14 cellular contexts compared by ENCODE assay signal in genomic region chr6:137765044-137765443, GRCh38.
DNase-seq lines count a peak whose midpoint lies in the region; ATAC-seq and TF ChIP-seq lines count a peak whose summit lies in the region.
"Had no signal": no experiment of that assay in that cellular context is flagged by ENCODE, and none has a peak within 500 bp of the region (broad histone marks: within the 10 kb centered on the region; RNA-seq: fewer than 3 reads in every experiment).

No MANE protein-coding gene starts in this region.

- H4K20me1 ChIP-seq in PC-9 (ENCODE audit: insufficient read depth), result no peaks in the 10 kb centered on the region
- H4K20me1 ChIP-seq in osteoblast (ENCODE audit: insufficient read depth, low read length), result no peaks in the 10 kb centered on the region

- no peak overlapping the region for H3K27ac Mint-ChIP-seq in activated CD4-positive, alpha-beta T cell treated with anti-CD3 and anti-CD28 coated beads, Interleukin-2, amount 10 ng/mL, durations not matched to agents 24 days and 14 days
- H3K27ac Mint-ChIP-seq: CD14-positive monocyte had no signal

- H3K9me3 Mint-ChIP-seq in activated CD4-positive, alpha-beta T cell treated with anti-CD3 and anti-CD28 coated beads, Interleukin-2, amount 10 ng/mL, durations not matched to agents 24 days and 14 days, result peaks cover 16% of the 10 kb centered on the region

- H3K4me3 ChIP-seq in PC-9 (peak overlapping the region; percentile 1; the same call in 1 of the 2 replicates), epithelial cell of esophagus (ENCODE audit: low read length) (no peak overlapping the region), osteoblast (ENCODE audit: insufficient read depth, low read length) (no peak overlapping the region)
- H3K4me3 ChIP-seq: A549, SK-N-MC had no signal

- intact Hi-C loops in PC-9 (cut with micrococcal nuclease; ENCODE audit: unreplicated experiment), result no loop called here
- intact Hi-C loops in activated CD4-positive, alpha-beta T cell treated with anti-CD3 and anti-CD28 coated beads, Interleukin-2, amount 10 ng/mL, durations not matched to agents 24 days and 14 days (cut with micrococcal nuclease), result no loop called here

- peaks cover 2% of the 10 kb centered on the region for H3K36me3 Mint-ChIP-seq in activated CD4-positive, alpha-beta T cell treated with anti-CD3 and anti-CD28 coated beads, Interleukin-2, amount 10 ng/mL, durations not matched to agents 24 days and 14 days (ENCODE audit: low read depth)

- no peaks in the 10 kb centered on the region for H3K27me3 ChIP-seq in PC-9 (ENCODE audit: insufficient read depth, low read depth)
- no peaks in the 10 kb centered on the region for H3K27me3 ChIP-seq in osteoblast (ENCODE audit: insufficient read depth, low read length)

- DNase-seq in EH (ENCODE audit: low read depth) (peak; percentile 55), PC-9 (peak in 1 of 2 experiments; percentile 88), epithelial cell of esophagus (ENCODE audit: low read depth) (peak; percentile 78), osteoblast (ENCODE audit: insufficient read length, low spot score, missing footprints) (no peak), NCI-H446 (lab: John Stamatoyannopoulos, UW) (no peak)
- DNase-seq in activated CD4-positive, alpha-beta T cell treated with anti-CD3 and anti-CD28 coated beads, Interleukin-2, amount 10 ng/mL, durations not matched to agents 24 days and 14 days, result no peak
- DNase-seq: KBM-7, NCI-H1092 treated with DMSO at 0.1 percent for 48 hours, NCI-H1694 treated with DMSO at 0.1 percent for 48 hours, NCI-H446 treated with DMSO at 0.1 percent for 48 hours had no signal

- no peak for ATAC-seq in HG03025 (IDR thresholded peaks at IDR 0.05; ENCODE audit: low FRiP score, unreplicated experiment)
- ATAC-seq: A549 had no signal

- no TSS peak for BruUV-seq in PC-9 (replicated peaks; lab: Mats Ljungman, UMichigan)

- H3K9me3 ChIP-seq in PC-9 (ENCODE audit: insufficient read depth, low read depth) (peaks cover 3% of the 10 kb centered on the region), osteoblast (ENCODE audit: low read depth, low read length) (no peaks in the 10 kb centered on the region)
- H3K9me3 ChIP-seq: A549 had no signal

- peaks cover 30% of the 10 kb centered on the region for H3F3A ChIP-seq in PC-9 (ENCODE audit: insufficient read depth, low read depth)

- no peaks in the 10 kb centered on the region for H3K27me3 Mint-ChIP-seq in activated CD4-positive, alpha-beta T cell treated with anti-CD3 and anti-CD28 coated beads, Interleukin-2, amount 10 ng/mL, durations not matched to agents 24 days and 14 days

- H3K4me1 ChIP-seq in PC-9 (replicated peaks; ENCODE audit: insufficient read depth) (peaks cover 46% of the 10 kb centered on the region), osteoblast (ENCODE audit: insufficient read depth, low read length) (peaks cover 51% of the 10 kb centered on the region)
- H3K4me1 ChIP-seq: A549 had no signal

- POLR2A ChIA-PET in PC-9 (lab: Charles Lee; ENCODE audit: unreplicated experiment), result interaction anchor here (0.5 to 0.7 kb wide), 2 partner anchors 57 to 107 kb away, joined by 3 to 6 read pairs; no protein-coding TSS in a partner anchor

- peak overlapping the region; percentile 92 for H3K27ac ChIP-seq in PC-9
- peak overlapping the region; percentile 89 for H3K27ac ChIP-seq in osteoblast (ENCODE audit: low read depth, low read length)
- H3K27ac ChIP-seq: A549, SK-N-MC had no signal

- H3K4me1 Mint-ChIP-seq in activated CD4-positive, alpha-beta T cell treated with anti-CD3 and anti-CD28 coated beads, Interleukin-2, amount 10 ng/mL, durations not matched to agents 24 days and 14 days, result peaks cover 25% of the 10 kb centered on the region

- H3K36me3 ChIP-seq in PC-9 (ENCODE audit: low read depth) (no peaks in the 10 kb centered on the region), osteoblast (ENCODE audit: insufficient read depth, low read length) (no peaks in the 10 kb centered on the region)

- no peak overlapping the region for H3K4me3 Mint-ChIP-seq in activated CD4-positive, alpha-beta T cell treated with anti-CD3 and anti-CD28 coated beads, Interleukin-2, amount 10 ng/mL, durations not matched to agents 24 days and 14 days
- H3K4me3 Mint-ChIP-seq: CD14-positive monocyte had no signal

- H2AFZ ChIP-seq in PC-9, result peak overlapping the region; percentile 44; the same call in 1 of the 2 replicates
- no peak overlapping the region for H2AFZ ChIP-seq in osteoblast (ENCODE audit: low read length)

- H3K79me2 ChIP-seq in PC-9 (ENCODE audit: low read depth), result no peaks in the 10 kb centered on the region
- no peaks in the 10 kb centered on the region for H3K79me2 ChIP-seq in osteoblast (ENCODE audit: insufficient read depth, low read length)

- H3K9me2 ChIP-seq in PC-9 (ENCODE audit: insufficient read depth), result no peaks in the 10 kb centered on the region

- TF ChIP-seq CTCF in PC-9 (conservative IDR thresholded peaks at IDR 0.05), result no peak
- TF ChIP-seq CTCF in epithelial cell of esophagus (IDR thresholded peaks at IDR 0.05; ENCODE audit: insufficient read depth, low read depth, low read length, missing control alignments), result no peak
- no peak for TF ChIP-seq CTCF in osteoblast (IDR thresholded peaks at IDR 0.05; ENCODE audit: extremely low read depth, low read depth, low read length)

- CTCF ChIA-PET in PC-9 (lab: Charles Lee), result no interaction called here

- H3K4me2 ChIP-seq in PC-9 (peak overlapping the region; percentile 45), osteoblast (ENCODE audit: insufficient read depth, low read length) (peak overlapping the region; percentile 23)
- H3K4me2 ChIP-seq: A549 had no signal

Comparison
In these comparisons a context has a peak if more than half of its experiments do, and no peak if none do; other contexts are left out.
1. DNase-seq: peak in EH (single experiment) and epithelial cell of esophagus (single experiment); none in osteoblast (single experiment), NCI-H446 (0 of 2) and activated CD4-positive, alpha-beta T cell treated with anti-CD3 and anti-CD28 coated beads, Interleukin-2, amount 10 ng/mL, durations not matched to agents 24 days and 14 days (single experiment).